8 cellular contexts compared by ENCODE assay signal in genomic region chr5:103808464-103809106, GRCh38.
DNase-seq lines count a peak whose midpoint lies in the region; ATAC-seq and TF ChIP-seq lines count a peak whose summit lies in the region.

No MANE protein-coding gene starts in this region.

- ATAC-seq in GM18861 (IDR thresholded peaks at IDR 0.05; ENCODE audit: unreplicated experiment) (peak; percentile 96), HG03095 (IDR thresholded peaks at IDR 0.05; ENCODE audit: unreplicated experiment) (peak; percentile 90), WTC11 (peak; percentile 99), thoracic aorta (ENCODE audit: insufficient number of reproducible peaks, low FRiP score, low read depth) (no peak)

- TF ChIP-seq CTCF in AG04450 (IDR thresholded peaks at IDR 0.05; ENCODE audit: low read depth, low read length) = peak; percentile 100
- peak; percentile 69 for TF ChIP-seq CTCF in WTC11 (IDR thresholded peaks at IDR 0.05)
- peak; percentile 65 for TF ChIP-seq CTCF in thoracic aorta (IDR thresholded peaks at IDR 0.05)

- H3K36me3 ChIP-seq in thoracic aorta = no peaks in the 10 kb centered on the region

- no peaks in the 10 kb centered on the region for H3K27me3 ChIP-seq in AG04450 (ENCODE audit: control insufficient read depth, insufficient read depth, low read length)
- H3K27me3 ChIP-seq in thoracic aorta (replicated peaks; ENCODE audit: insufficient read depth) = no peaks in the 10 kb centered on the region

- DNase-seq in AG04450 (ENCODE audit: low read depth, low spot score) (peak; percentile 27), NCI-H2171 (lab: John Stamatoyannopoulos, UW) (peak; percentile 42), WTC11 (ENCODE audit: low spot score) (peak; percentile 28), iPS DF 4.7 (ENCODE audit: extremely low read depth, low spot score) (peak; percentile 28), thoracic aorta (ENCODE audit: low spot score) (no peak), KG1 (lab: John Stamatoyannopoulos, UW) (no peak)

- no peaks in the 10 kb centered on the region for H3K36me3 Mint-ChIP-seq in WTC11

- no peaks in the 10 kb centered on the region for H3K4me1 ChIP-seq in thoracic aorta (ENCODE audit: control insufficient read depth in 1 of 2, low read depth in 2 of 2)

- no peaks in the 10 kb centered on the region for H3K9me3 Mint-ChIP-seq in WTC11

- H3K27ac Mint-ChIP-seq in WTC11 = no peak overlapping the region

- H3K27me3 Mint-ChIP-seq in WTC11 (ENCODE audit: low read depth) = no peaks in the 10 kb centered on the region

- POLR2A ChIA-PET in AG04450 (lab: Yijun Ruan, JAX) (no interaction called here), WTC11 (lab: Charles Lee) (interaction anchor here (0.6 kb wide), 1 partner anchor 45 kb away, joined by 4 read pairs; no protein-coding TSS in a partner anchor)

- H3K4me3 ChIP-seq in AG04450 (ENCODE audit: low read depth, low read length) = no peak overlapping the region
- H3K4me3 ChIP-seq in thoracic aorta = no peak overlapping the region

- CTCF ChIA-PET in AG04450 (lab: Charles Lee) = interaction anchor here (0.6 to 5.8 kb wide), 38 partner anchors 8 to 626 kb away, joined by 3 to 135 read pairs (median 4); no protein-coding TSS in a partner anchor
- CTCF ChIA-PET in WTC11 (lab: Charles Lee) = interaction anchor here (0.6 to 4.0 kb wide), 12 partner anchors 9 to 604 kb away, joined by 3 to 34 read pairs (median 6); no protein-coding TSS in a partner anchor

- H3K9me3 ChIP-seq in AG04450 (ENCODE audit: control insufficient read depth, insufficient read depth, low read length) (no peaks in the 10 kb centered on the region), thoracic aorta (no peaks in the 10 kb centered on the region)

- H3K4me3 Mint-ChIP-seq in WTC11 = no peak overlapping the region

- H3K27ac ChIP-seq in AG04450 (ENCODE audit: low read depth, low read length) = no peak overlapping the region
- H3K27ac ChIP-seq in thoracic aorta = no peak overlapping the region

- peaks cover 13% of the 10 kb centered on the region for H3K4me1 Mint-ChIP-seq in WTC11

TF ChIP-seq in WTC11, 78 proteins besides CTCF, POLR2A, EP300 and RAD21:
- TF ChIP-seq FOXP1 (CRISPR knock-in tag; IDR thresholded peaks at IDR 0.05; ENCODE audit: borderline replicate concordance) = no peak
- TF ChIP-seq ZNF396 (CRISPR knock-in tag; IDR thresholded peaks at IDR 0.05; ENCODE audit: borderline replicate concordance) = no peak
- no peak for TF ChIP-seq ETV6 (CRISPR knock-in tag; IDR thresholded peaks at IDR 0.05)
- TF ChIP-seq NFE2L1 (CRISPR knock-in tag; IDR thresholded peaks at IDR 0.05) = no peak
- no peak for TF ChIP-seq ARID4B (CRISPR knock-in tag; IDR thresholded peaks at IDR 0.05; ENCODE audit: borderline replicate concordance)
- TF ChIP-seq SMAD3 (CRISPR knock-in tag; IDR thresholded peaks at IDR 0.05; ENCODE audit: borderline replicate concordance) = no peak
- no peak for TF ChIP-seq USF1 (CRISPR knock-in tag; IDR thresholded peaks at IDR 0.05)
- TF ChIP-seq CBFB (CRISPR knock-in tag; IDR thresholded peaks at IDR 0.05; ENCODE audit: low read depth) = no peak
- no peak for TF ChIP-seq CREM (CRISPR knock-in tag; IDR thresholded peaks at IDR 0.05)
- no peak for TF ChIP-seq ZNF416 (CRISPR knock-in tag; IDR thresholded peaks at IDR 0.05)
- TF ChIP-seq ZMAT4 (CRISPR knock-in tag; IDR thresholded peaks at IDR 0.05) = no peak
- no peak for TF ChIP-seq TCF7 (CRISPR knock-in tag; IDR thresholded peaks at IDR 0.05; ENCODE audit: low read depth)
- TF ChIP-seq MLX (CRISPR knock-in tag; IDR thresholded peaks at IDR 0.05) = no peak
- no peak for TF ChIP-seq ZBTB21 (CRISPR knock-in tag; IDR thresholded peaks at IDR 0.05; ENCODE audit: borderline replicate concordance)
- no peak for TF ChIP-seq AR (CRISPR knock-in tag; IDR thresholded peaks at IDR 0.05)
- no peak for TF ChIP-seq EMX1 (CRISPR knock-in tag; IDR thresholded peaks at IDR 0.05)

Comparison
In these comparisons a context has a peak if more than half of its experiments do, and no peak if none do; other contexts are left out.
1. DNase-seq: peak in AG04450 (single experiment), NCI-H2171 (single experiment), WTC11 (single experiment) and iPS DF 4.7 (single experiment); none in thoracic aorta (single experiment) and KG1 (single experiment).
2. Peak in every context shown above with its lines, with median percentiles within 50 percentile points of each other: CTCF ChIP-seq.